ENCODE assay signal across 8 cellular contexts in the genomic region with DNA sequence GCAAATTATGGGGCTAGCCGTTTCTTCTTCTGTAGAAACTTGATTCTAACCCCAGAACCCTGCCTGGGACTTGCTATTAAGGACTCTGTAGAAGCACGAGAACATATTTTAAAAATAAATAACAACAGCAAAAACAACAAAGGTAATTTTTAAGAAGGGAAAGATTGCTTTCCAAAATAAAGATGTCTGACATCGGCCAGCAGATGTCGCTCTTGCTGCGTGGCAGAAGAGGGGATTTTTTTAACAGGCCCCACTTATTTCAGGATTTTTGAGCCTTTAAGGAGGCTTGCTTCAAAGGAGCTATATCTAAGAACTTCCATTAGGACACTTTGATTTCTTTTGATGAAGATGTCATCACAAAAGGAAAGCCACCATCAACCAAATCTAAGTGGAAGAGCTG.
DNase-seq lines count a peak whose midpoint lies in the region; ATAC-seq and TF ChIP-seq lines count a peak whose summit lies in the region.

No MANE protein-coding gene starts in this region.

- H3K4ac ChIP-seq in neuronal stem cell (ENCODE audit: low read length): no peak overlapping the region

- TF ChIP-seq EP300 in esophagus muscularis mucosa (IDR thresholded peaks at IDR 0.05): no peak

- H3K79me1 ChIP-seq in neuronal stem cell (ENCODE audit: low read depth, low read length): no peaks in the 10 kb centered on the region

- no peak overlapping the region for H3K27ac Mint-ChIP-seq in natural killer cell
- H3K27ac Mint-ChIP-seq in natural killer cell treated with Interleukin-12 subunit alpha and Interleukin-12 subunit beta and Interleukin-15 and Interleukin-18, amount 100 ng/mL, for 72 hours: no peak overlapping the region
- H3K27ac Mint-ChIP-seq in activated CD8-positive, alpha-beta memory T cell treated with anti-CD3 and anti-CD28 coated beads, Interleukin-2, amount 10 ng/mL, durations not matched to agents 7 days and 5 days: no peak overlapping the region

- no peak overlapping the region for H2AK5ac ChIP-seq in neuronal stem cell (ENCODE audit: low read depth, low read length)

- no peak for TF ChIP-seq POLR2A in esophagus muscularis mucosa (IDR thresholded peaks at IDR 0.05; ENCODE audit: low read depth)

- no peak overlapping the region for H2BK12ac ChIP-seq in neuronal stem cell (ENCODE audit: low read length)

- TF ChIP-seq CTCF in natural killer cell (IDR thresholded peaks at IDR 0.05) (peak; percentile 70), esophagus muscularis mucosa (IDR thresholded peaks at IDR 0.05) (peak; percentile 70 to 83 (median 71))

- peak overlapping the region; percentile 47 for H2AFZ ChIP-seq in neuronal stem cell (ENCODE audit: low read length)

- H3K18ac ChIP-seq in neuronal stem cell (ENCODE audit: low read length): no peak overlapping the region

- H3K27me3 Mint-ChIP-seq in natural killer cell (ENCODE audit: low read depth in 2 of 2): peaks cover 0 to 23% of the 10 kb centered on the region in 2 donors
- H3K27me3 Mint-ChIP-seq in natural killer cell treated with Interleukin-12 subunit alpha and Interleukin-12 subunit beta and Interleukin-15 and Interleukin-18, amount 100 ng/mL, for 72 hours: peaks cover 0 to 13% of the 10 kb centered on the region in 2 donors
- no peaks in the 10 kb centered on the region for H3K27me3 Mint-ChIP-seq in activated CD8-positive, alpha-beta memory T cell treated with anti-CD3 and anti-CD28 coated beads, Interleukin-2, amount 10 ng/mL, durations not matched to agents 7 days and 5 days

- no peak overlapping the region for H3K14ac ChIP-seq in neuronal stem cell (ENCODE audit: low read length)

- ATAC-seq in natural killer cell (no peak), HG02870 (IDR thresholded peaks at IDR 0.05; ENCODE audit: unreplicated experiment) (no peak), HG02571 (IDR thresholded peaks at IDR 0.05; ENCODE audit: unreplicated experiment) (no peak)
- ATAC-seq in natural killer cell treated with Interleukin-12 subunit alpha and Interleukin-12 subunit beta and Interleukin-15 and Interleukin-18, amount 100 ng/mL, for 72 hours: no peak
- ATAC-seq in activated CD8-positive, alpha-beta memory T cell treated with anti-CD3 and anti-CD28 coated beads, Interleukin-2, amount 10 ng/mL, durations not matched to agents 7 days and 5 days: no peak

- H3K9me3 ChIP-seq in esophagus muscularis mucosa (no peaks in the 10 kb centered on the region), neuronal stem cell (replicated peaks in 1 of 2; ENCODE audit: control insufficient read depth in 2 of 2, insufficient read depth in 1 of 2, low read depth in 1 of 2, low read length in 2 of 2) (no peaks in the 10 kb centered on the region)

- WGBS in esophagus muscularis mucosa: 10% methylated on average over 5 of the region's 5 CpGs
- no CpG with 5 or more reads among the region's 5 CpGs for WGBS in neuronal stem cell (ENCODE audit: extremely low coverage in 2 of 2, insufficient read length in 2 of 2, insufficient replicate concordance in 1 of 2), 2 donors

- no peak overlapping the region for H2BK5ac ChIP-seq in neuronal stem cell (ENCODE audit: low read length)

- H3K36me3 Mint-ChIP-seq in natural killer cell: no peaks in the 10 kb centered on the region
- H3K36me3 Mint-ChIP-seq in natural killer cell treated with Interleukin-12 subunit alpha and Interleukin-12 subunit beta and Interleukin-15 and Interleukin-18, amount 100 ng/mL, for 72 hours: no peaks in the 10 kb centered on the region
- H3K36me3 Mint-ChIP-seq in activated CD8-positive, alpha-beta memory T cell treated with anti-CD3 and anti-CD28 coated beads, Interleukin-2, amount 10 ng/mL, durations not matched to agents 7 days and 5 days: no peaks in the 10 kb centered on the region

- no peak overlapping the region for H4K91ac ChIP-seq in neuronal stem cell (ENCODE audit: low read depth, low read length, poor library complexity)

- H2BK120ac ChIP-seq in neuronal stem cell (ENCODE audit: low read depth, low read length): no peak overlapping the region

- H3K4me2 ChIP-seq in neuronal stem cell (ENCODE audit: insufficient read depth, low read length, poor library complexity, severe bottlenecking): no peak overlapping the region

- H2BK15ac ChIP-seq in neuronal stem cell (ENCODE audit: low read length): no peak overlapping the region

- H3K27ac ChIP-seq in esophagus muscularis mucosa (replicated peaks in 1 of 4) (no peak overlapping the region), neuronal stem cell (replicated peaks; ENCODE audit: low read length) (no peak overlapping the region)

- H3K4me3 Mint-ChIP-seq in natural killer cell: no peak overlapping the region
- no peak overlapping the region for H3K4me3 Mint-ChIP-seq in natural killer cell treated with Interleukin-12 subunit alpha and Interleukin-12 subunit beta and Interleukin-15 and Interleukin-18, amount 100 ng/mL, for 72 hours
- no peak overlapping the region for H3K4me3 Mint-ChIP-seq in activated CD8-positive, alpha-beta memory T cell treated with anti-CD3 and anti-CD28 coated beads, Interleukin-2, amount 10 ng/mL, durations not matched to agents 7 days and 5 days

- H4K8ac ChIP-seq in neuronal stem cell (ENCODE audit: low read depth, low read length): no peak overlapping the region

- intact Hi-C loops in natural killer cell (cut with micrococcal nuclease) (loop anchor here (1.0 to 2.0 kb wide), 2 partner anchors 152 to 526 kb away; no protein-coding TSS in a partner anchor), esophagus muscularis mucosa (cut with DNase I) (loop anchor here (2.0 to 5.0 kb wide), 3 partner anchors 140 to 526 kb away; no protein-coding TSS in a partner anchor)

- DNase-seq in natural killer cell: peak; percentile 19
- DNase-seq in natural killer cell treated with Interleukin-12 subunit alpha and Interleukin-12 subunit beta and Interleukin-15 and Interleukin-18, amount 100 ng/mL, for 72 hours (ENCODE audit: low spot score): no peak
- DNase-seq in NCI-H774 (lab: John Stamatoyannopoulos, UW): peak; percentile 5
- peak; percentile 52 for DNase-seq in activated CD8-positive, alpha-beta memory T cell treated with anti-CD3 and anti-CD28 coated beads, Interleukin-2, amount 10 ng/mL, durations not matched to agents 7 days and 5 days
- DNase-seq in esophagus muscularis mucosa (ENCODE audit: extremely low spot score): no peak
- DNase-seq in neuronal stem cell (ENCODE audit: low spot score): peak; percentile 8

- CTCF ChIA-PET in activated CD8-positive, alpha-beta memory T cell treated with anti-CD3 and anti-CD28 coated beads, Interleukin-2, amount 10 ng/mL, durations not matched to agents 7 days and 5 days (lab: Charles Lee): interaction anchor here (0.7 to 2.7 kb wide), 14 partner anchors 9 to 561 kb away, joined by 3 to 45 read pairs (median 4); partner anchors contain the start of genes GEMIN8 and TCEANC

- H3K9me3 Mint-ChIP-seq in natural killer cell: no peaks in the 10 kb centered on the region
- H3K9me3 Mint-ChIP-seq in natural killer cell treated with Interleukin-12 subunit alpha and Interleukin-12 subunit beta and Interleukin-15 and Interleukin-18, amount 100 ng/mL, for 72 hours: no peaks in the 10 kb centered on the region
- no peaks in the 10 kb centered on the region for H3K9me3 Mint-ChIP-seq in activated CD8-positive, alpha-beta memory T cell treated with anti-CD3 and anti-CD28 coated beads, Interleukin-2, amount 10 ng/mL, durations not matched to agents 7 days and 5 days (ENCODE audit: low read depth)

- no peak overlapping the region for H3K23ac ChIP-seq in neuronal stem cell (ENCODE audit: low read depth, low read length, poor library complexity)

- H3K4me3 ChIP-seq in esophagus muscularis mucosa: no peak overlapping the region
- no peak overlapping the region for H3K4me3 ChIP-seq in neuronal stem cell (ENCODE audit: low read length in 2 of 2)

- H3K9ac ChIP-seq in neuronal stem cell (ENCODE audit: low read depth, low read length, poor library complexity): no peak overlapping the region

- H3K4me1 Mint-ChIP-seq in natural killer cell: no peaks in the 10 kb centered on the region
- peaks cover 0 to 4% of the 10 kb centered on the region in 2 donors for H3K4me1 Mint-ChIP-seq in natural killer cell treated with Interleukin-12 subunit alpha and Interleukin-12 subunit beta and Interleukin-15 and Interleukin-18, amount 100 ng/mL, for 72 hours (ENCODE audit: low read depth in 2 of 2)
- peaks cover 14% of the 10 kb centered on the region for H3K4me1 Mint-ChIP-seq in activated CD8-positive, alpha-beta memory T cell treated with anti-CD3 and anti-CD28 coated beads, Interleukin-2, amount 10 ng/mL, durations not matched to agents 7 days and 5 days

- H3K27me3 ChIP-seq in esophagus muscularis mucosa: no peaks in the 10 kb centered on the region
- no peaks in the 10 kb centered on the region for H3K27me3 ChIP-seq in neuronal stem cell (ENCODE audit: control insufficient read depth in 3 of 3, insufficient read depth in 3 of 3, low read depth in 1 of 3, low read length in 3 of 3)

- H3K4me1 ChIP-seq in esophagus muscularis mucosa (no peaks in the 10 kb centered on the region), neuronal stem cell (ENCODE audit: control insufficient read depth in 2 of 2, insufficient read depth in 1 of 2, low read depth in 1 of 2, low read length in 2 of 2) (no peaks in the 10 kb centered on the region)

- H3K36me3 ChIP-seq in esophagus muscularis mucosa (no peaks in the 10 kb centered on the region), neuronal stem cell (replicated peaks in 1 of 2; ENCODE audit: control insufficient read depth in 2 of 2, insufficient read depth in 2 of 2, low read length in 2 of 2) (no peaks in the 10 kb centered on the region)

Comparison
In these comparisons a context has a peak if more than half of its experiments do, and no peak if none do; other contexts are left out.
1. DNase-seq: peak in natural killer cell (single experiment), NCI-H774 (single experiment), activated CD8-positive, alpha-beta memory T cell treated with anti-CD3 and anti-CD28 coated beads, Interleukin-2, amount 10 ng/mL, durations not matched to agents 7 days and 5 days (single experiment) and neuronal stem cell (single experiment); none in natural killer cell treated with Interleukin-12 subunit alpha and Interleukin-12 subunit beta and Interleukin-15 and Interleukin-18, amount 100 ng/mL, for 72 hours (single experiment) and esophagus muscularis mucosa (single experiment).